29 cellular contexts compared by ENCODE assay signal in the genomic region with DNA sequence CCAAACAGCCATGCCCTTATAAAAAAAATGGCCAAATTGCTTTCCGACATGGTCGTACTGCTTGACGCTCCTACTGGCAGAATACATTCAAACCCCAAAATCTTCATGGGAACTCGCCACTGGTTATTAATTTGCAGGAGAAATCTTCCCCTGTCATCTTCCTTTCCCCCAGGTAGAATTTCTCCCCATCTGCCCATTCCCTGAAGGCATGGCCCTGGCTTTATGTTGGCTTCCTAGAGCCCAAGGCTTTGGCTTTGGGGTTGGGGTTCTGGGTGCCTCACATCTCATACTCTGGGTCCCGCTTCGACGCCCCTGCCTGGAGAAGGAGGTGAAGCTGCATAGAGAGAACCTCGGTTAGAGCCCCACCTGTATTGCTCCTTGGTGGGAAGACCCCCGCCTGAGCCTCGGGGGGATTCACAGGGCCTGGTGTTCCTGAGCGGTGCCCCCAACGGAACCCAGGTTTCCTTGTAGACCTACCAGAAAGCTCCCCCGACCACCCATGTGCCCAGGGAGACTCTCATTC. TPM values are rescaled to one million over a fixed set of nuclear protein-coding genes. Genes with fewer than 3 reads are reported as not detected.
"Had no signal": no experiment of that assay in that cellular context is flagged by ENCODE, and none has a peak within 500 bp of the region (broad histone marks: within the 10 kb centered on the region; RNA-seq: fewer than 3 reads in every experiment).

No MANE protein-coding gene starts in this region.

- H3K9me3 ChIP-seq: ascending aorta, body of pancreas had no signal

- H3K27ac ChIP-seq: ascending aorta, body of pancreas had no signal

- DNase-seq: activated CD4-positive, alpha-beta T cell treated with anti-CD3 and anti-CD28 coated beads for 48 hours; activated CD4-positive, alpha-beta T cell treated with anti-CD3 and anti-CD28 coated beads, Interleukin-2, amount 50 U/mL, for 48 hours; activated CD4-positive, CD25-positive, alpha-beta regulatory T cell treated with anti-CD3 and anti-CD28 coated beads, Interleukin-2, amount 50 U/mL, for 72 hours; activated CD8-positive, alpha-beta memory T cell treated with anti-CD3 and anti-CD28 coated beads, Interleukin-2, amount 10 ng/mL, durations not matched to agents 7 days and 5 days; activated effector memory CD4-positive, alpha-beta T cell treated with Interleukin-2 at 50 U/mL for 16 hours; activated naive CD4-positive, alpha-beta T cell treated with Interleukin-2 at 50 U/mL for 16 hours; activated naive CD8-positive, alpha-beta T cell treated with anti-CD3 and anti-CD28 coated beads, Interleukin-2, amount 50 U/mL, for 24 hours; activated T-cell treated with anti-CD3 and anti-CD28 coated beads, Interleukin-2, amount 50 U/mL, for 24 hours; amniotic stem cell; body of pancreas; KG1; NCI-H1092; NCI-H1417 treated with DMSO at 0.1 percent for 48 hours; NCI-H1694; NCI-H2107; NCI-H526; NCI-H82; OCI-M1; SIG-M5; T-helper 17 cell; T-helper 9 cell had no signal

- ATAC-seq: activated CD8-positive, alpha-beta memory T cell treated with anti-CD3 and anti-CD28 coated beads, Interleukin-2, amount 10 ng/mL, durations not matched to agents 7 days and 5 days; activated naive CD4-positive, alpha-beta T cell treated with anti-CD3 and anti-CD28 coated beads, Interleukin-2, amount 50 U/mL, for 72 hours; activated naive CD8-positive, alpha-beta T cell treated with anti-CD3 and anti-CD28 coated beads, Interleukin-2, amount 50 U/mL, for 24 hours; body of pancreas; T-helper 17 cell; WTC11 had no signal

- H3K36me3 ChIP-seq: ascending aorta had no signal

- H3K4me1 ChIP-seq: ascending aorta, body of pancreas had no signal

- FAIRE-seq: RCC 7860 had no signal

- H3K4me3 ChIP-seq: ascending aorta, body of pancreas had no signal

- H3K27me3 ChIP-seq: ascending aorta had no signal

RNA-seq across cellular contexts. Expression of gene FIBCD1, which starts 8.6 kb away (rescaled TPM):
- total RNA-seq: activated CD8-positive, alpha-beta memory T cell treated with anti-CD3 and anti-CD28 coated beads, Interleukin-2, amount 10 ng/mL, durations not matched to agents 7 days and 5 days; activated naive CD4-positive, alpha-beta T cell treated with anti-CD3 and anti-CD28 coated beads, Interleukin-2, amount 50 U/mL, for 72 hours; activated T-helper 1 cell treated with anti-CD3 and anti-CD28 coated beads, Interleukin-12 subunit alpha, Interleukin-12 subunit beta, Interleukin-2, Interleukin-4 antibody, amounts not matched to agents 30 ng/mL and 10 ng/mL and 1 ng/mL, durations not matched to agents 14 hours and 24 hours and 36 hours; ascending aorta; T-helper 17 cell had no signal

RNA-seq across cellular contexts. Expression of gene QRFP, which starts 51.1 kb away (rescaled TPM):
- total RNA-seq: activated CD8-positive, alpha-beta memory T cell treated with anti-CD3 and anti-CD28 coated beads, Interleukin-2, amount 10 ng/mL, durations not matched to agents 7 days and 5 days; activated naive CD4-positive, alpha-beta T cell treated with anti-CD3 and anti-CD28 coated beads, Interleukin-2, amount 50 U/mL, for 72 hours; activated T-helper 1 cell treated with anti-CD3 and anti-CD28 coated beads, Interleukin-12 subunit alpha, Interleukin-12 subunit beta, Interleukin-2, Interleukin-4 antibody, amounts not matched to agents 30 ng/mL and 10 ng/mL and 1 ng/mL, durations not matched to agents 14 hours and 24 hours and 36 hours; ascending aorta; body of pancreas; LHCN-M2; M059J; NCI-H460; T-helper 17 cell; WTC11 had no signal
